ENCODE assay signal across 9 cellular contexts in the genomic region with DNA sequence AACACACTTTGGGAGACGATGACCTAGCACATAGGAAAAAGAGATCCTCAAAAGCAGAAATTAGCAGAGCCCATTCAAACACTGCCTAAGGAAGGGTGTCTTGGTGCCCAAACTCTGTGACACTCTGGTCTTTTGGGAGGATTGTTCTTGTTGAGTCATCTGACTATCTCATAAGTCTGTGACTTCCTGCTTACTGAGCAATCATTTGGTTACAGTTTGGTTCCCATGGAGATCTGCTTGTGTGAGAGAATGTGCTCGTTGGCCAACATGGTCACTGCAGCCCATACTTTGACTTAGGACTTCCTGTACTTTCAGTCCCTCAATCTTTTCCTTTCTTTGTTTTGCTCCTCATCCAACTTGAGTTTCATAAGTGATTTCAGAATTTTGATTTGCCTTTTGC.
DNase-seq lines count a peak whose midpoint lies in the region; ATAC-seq and TF ChIP-seq lines count a peak whose summit lies in the region.
"Had no signal": no experiment of that assay in that cellular context is flagged by ENCODE, and none has a peak within 500 bp of the region (broad histone marks: within the 10 kb centered on the region; RNA-seq: fewer than 3 reads in every experiment).

No MANE protein-coding gene starts in this region.

- TF ChIP-seq CTCF in brain microvascular endothelial cell (IDR thresholded peaks at IDR 0.05; ENCODE audit: low read depth, low read length, missing control alignments) (no peak), GM10266 (IDR thresholded peaks at IDR 0.05; ENCODE audit: control insufficient read depth, insufficient read depth, low read depth, missing control alignments) (no peak)

- DNase-seq in GM04503 (ENCODE audit: low read depth) (peak; percentile 88), HT1080 (ENCODE audit: low read depth) (peak; percentile 85), brain microvascular endothelial cell (peak; percentile 89), myocyte (ENCODE audit: low read depth) (peak; percentile 56), NCI-H1694 (lab: John Stamatoyannopoulos, UW) (no peak), NCI-H146 (lab: John Stamatoyannopoulos, UW) (no peak), GM10266 (ENCODE audit: extremely low spot score) (no peak)

- peak overlapping the region; percentile 55 for H3K27ac ChIP-seq in brain microvascular endothelial cell
- H3K27ac ChIP-seq: parathyroid adenoma had no signal

- in situ Hi-C loops in brain microvascular endothelial cell (cut with HindIII; ENCODE audit: low pct_ligation_motif_present, low sequenced_read_pairs): no loop called here

- ATAC-seq in HG03521 (IDR thresholded peaks at IDR 0.05; ENCODE audit: unreplicated experiment): no peak

- H3K4me3 ChIP-seq in brain microvascular endothelial cell (ENCODE audit: low read depth, low read length): no peak overlapping the region

- no peaks in the 10 kb centered on the region for H3K27me3 ChIP-seq in brain microvascular endothelial cell (replicated peaks)

- H3K36me3 ChIP-seq in brain microvascular endothelial cell (replicated peaks): no peaks in the 10 kb centered on the region

Comparison
In these comparisons a context has a peak if more than half of its experiments do, and no peak if none do; other contexts are left out.
1. DNase-seq: peak in GM04503 (single experiment), HT1080 (single experiment), brain microvascular endothelial cell (single experiment) and myocyte (single experiment); none in NCI-H1694 (single experiment), NCI-H146 (single experiment) and GM10266 (single experiment).